9 cellular contexts compared by ENCODE assay signal in genomic region chr10:28326516-28327493, GRCh38. TPM values are rescaled to one million over a fixed set of nuclear protein-coding genes. Genes with fewer than 3 reads are reported as not detected.
DNase-seq lines count a peak whose midpoint lies in the region; ATAC-seq and TF ChIP-seq lines count a peak whose summit lies in the region.
"Had no signal": no experiment of that assay in that cellular context is flagged by ENCODE, and none has a peak within 500 bp of the region (broad histone marks: within the 10 kb centered on the region; RNA-seq: fewer than 3 reads in every experiment).

No MANE protein-coding gene starts in this region.

- no peak overlapping the region for H3K4ac ChIP-seq in mesenchymal stem cell (ENCODE audit: low read depth in 1 of 2, low read length in 2 of 2)

- H2AK5ac ChIP-seq in mesenchymal stem cell (ENCODE audit: low read length, severe bottlenecking) = peak overlapping the region; percentile 86

- no peaks in the 10 kb centered on the region for H3K9me3 ChIP-seq in mesenchymal stem cell (ENCODE audit: control insufficient read depth, low read length)
- H3K9me3 ChIP-seq in tibial artery = no peaks in the 10 kb centered on the region

- H4K8ac ChIP-seq in mesenchymal stem cell (ENCODE audit: low read length) = no peak overlapping the region

- peak overlapping the region; percentile 75 for H3K9ac ChIP-seq in mesenchymal stem cell (ENCODE audit: low read length)

- no peak for ATAC-seq in HG02759 (IDR thresholded peaks at IDR 0.05; ENCODE audit: unreplicated experiment)
- ATAC-seq in HG03571 (IDR thresholded peaks at IDR 0.05; ENCODE audit: unreplicated experiment) = no peak
- ATAC-seq in HG03045 (IDR thresholded peaks at IDR 0.05; ENCODE audit: unreplicated experiment) = no peak

- DNase-seq in NOMO-1 treated with DMSO at 0.1 percent for 48 hours (lab: John Stamatoyannopoulos, UW; ENCODE audit: unreplicated experiment) = peak; percentile 39
- no peak for DNase-seq in NOMO-1 treated with dmso at 0.1 percent for 144 hours (lab: John Stamatoyannopoulos, UW; ENCODE audit: unreplicated experiment)
- peak; percentile 83 for DNase-seq in coronary artery (ENCODE audit: low spot score)
- DNase-seq in mesenchymal stem cell = peak; percentile 37
- peak; percentile 50 to 82 for DNase-seq in tibial artery
- DNase-seq: activated CD4-positive, CD25-positive, alpha-beta regulatory T cell had no signal

- no peak overlapping the region for H3K4me2 ChIP-seq in mesenchymal stem cell (ENCODE audit: low read length, poor library complexity, severe bottlenecking)

- peaks cover 4% of the 10 kb centered on the region for H3K4me1 ChIP-seq in mesenchymal stem cell (ENCODE audit: control insufficient read depth, insufficient read depth, low read depth, low read length)
- H3K4me1 ChIP-seq in tibial artery = peaks cover 0 to 33% (median 19%) of the 10 kb centered on the region in 4 donors

- H3K23ac ChIP-seq in mesenchymal stem cell (ENCODE audit: low read length in 2 of 2) = no peak overlapping the region

- WGBS in mesenchymal stem cell = 68% methylated on average over 8 of the region's 10 CpGs

- H3K36me3 ChIP-seq in mesenchymal stem cell (ENCODE audit: control insufficient read depth in 1 of 2, insufficient read depth in 2 of 2, low read depth in 1 of 2, low read length in 2 of 2) (no peaks in the 10 kb centered on the region), tibial artery (no peaks in the 10 kb centered on the region)

- intact Hi-C loops in tibial artery (cut with DNase I; ENCODE audit: low total_unique reads) = no loop called here

- no peak overlapping the region for H2BK12ac ChIP-seq in mesenchymal stem cell (ENCODE audit: low read length in 2 of 2)

- TF ChIP-seq CTCF in coronary artery (IDR thresholded peaks at IDR 0.05) (no peak), tibial artery (IDR thresholded peaks at IDR 0.05) (no peak)

- no peaks in the 10 kb centered on the region for H3K79me1 ChIP-seq in mesenchymal stem cell (replicated peaks; ENCODE audit: low read length, poor library complexity, severe bottlenecking)

- H3K27ac ChIP-seq in coronary artery (peak overlapping the region; percentile 65 to 87), mesenchymal stem cell (ENCODE audit: low read length, poor library complexity, severe bottlenecking) (peak overlapping the region; percentile 26), tibial artery (peak overlapping the region; percentile 56 to 83)

- peak overlapping the region; percentile 50 for H4K91ac ChIP-seq in mesenchymal stem cell (ENCODE audit: low read length)

- H3K4me3 ChIP-seq in coronary artery = peak overlapping the region; percentile 56
- H3K4me3 ChIP-seq in mesenchymal stem cell (ENCODE audit: insufficient read depth in 1 of 2, low read depth in 1 of 2, low read length in 2 of 2) = peak overlapping the region in 1 of 2 experiments; percentile 37
- H3K4me3 ChIP-seq in tibial artery = peak overlapping the region; percentile 23 to 33

- no peak overlapping the region for H2BK15ac ChIP-seq in mesenchymal stem cell (ENCODE audit: low read depth, poor library complexity, severe bottlenecking)

- H3K27me3 ChIP-seq in mesenchymal stem cell (ENCODE audit: control insufficient read depth in 1 of 2, insufficient read depth in 1 of 2, low read length in 2 of 2) = no peaks in the 10 kb centered on the region
- H3K27me3 ChIP-seq in tibial artery = no peaks in the 10 kb centered on the region

- no peak overlapping the region for H3K14ac ChIP-seq in mesenchymal stem cell (ENCODE audit: low read length in 2 of 2)

- H3K18ac ChIP-seq in mesenchymal stem cell (ENCODE audit: low read depth in 1 of 2, low read length in 2 of 2) = no peak overlapping the region

- H2BK120ac ChIP-seq in mesenchymal stem cell (ENCODE audit: low read depth, low read length) = no peak overlapping the region

- H2AFZ ChIP-seq in mesenchymal stem cell (ENCODE audit: low read depth, low read length) = no peak overlapping the region

- H2BK5ac ChIP-seq in mesenchymal stem cell (ENCODE audit: low read depth, low read length, poor library complexity, severe bottlenecking) = no peak overlapping the region

RNA-seq across cellular contexts. Expression of gene MPP7, which starts 23.9 kb away (rescaled TPM):
- 0.10 TPM for polyA plus RNA-seq in mesenchymal stem cell (2013, experiment 1 of 2)
- 0.14 TPM for polyA plus RNA-seq in mesenchymal stem cell (2013, experiment 2 of 2)

Comparison
In these comparisons a context has a peak if more than half of its experiments do, and no peak if none do; other contexts are left out.
1. H3K27ac ChIP-seq: peak in every context shown above with its lines; median percentile 76 in coronary artery; 70 in tibial artery; 26 in mesenchymal stem cell.